Comparison of ENCODE assay signal across 8 cellular contexts in the genomic region with DNA sequence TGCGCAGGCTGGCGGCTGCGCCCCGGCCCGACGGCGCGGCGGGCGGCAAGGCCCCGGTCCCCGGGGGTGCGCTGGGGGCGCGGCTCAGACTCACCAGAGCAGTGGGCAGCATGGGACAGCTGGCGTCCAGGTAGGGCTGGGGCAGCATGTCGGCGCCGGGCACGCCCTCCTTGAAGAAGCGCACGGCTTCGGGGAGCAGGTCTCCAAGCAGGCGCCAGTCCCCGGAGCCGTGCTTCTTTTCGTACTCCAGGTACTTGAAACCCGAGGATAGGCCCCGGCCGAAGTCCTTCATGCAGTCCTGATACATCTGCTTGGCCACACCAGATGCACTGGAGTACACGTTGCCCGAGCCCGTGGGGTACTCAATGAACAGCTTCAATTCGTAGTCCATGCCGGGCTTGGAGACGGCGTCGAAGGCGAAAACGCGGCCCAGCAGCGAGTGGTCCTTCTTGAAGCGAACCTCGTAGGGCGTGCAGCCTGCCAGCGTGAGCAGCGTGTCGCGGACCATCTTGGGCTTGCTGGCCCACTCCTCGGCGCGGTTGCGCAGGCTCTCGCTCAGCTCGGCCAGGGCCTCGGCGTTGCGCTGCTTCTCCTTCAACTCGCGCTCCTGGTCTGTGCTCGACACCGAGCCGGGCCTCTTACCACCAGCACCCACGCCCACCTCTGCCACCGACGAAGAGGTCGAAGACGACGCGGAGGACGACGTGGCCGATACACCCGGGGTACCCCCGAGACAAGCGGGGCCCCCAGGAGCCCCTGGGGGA. TPM values are rescaled to one million over a fixed set of nuclear protein-coding genes. Genes with fewer than 3 reads are reported as not detected.
DNase-seq lines count a peak whose midpoint lies in the region; ATAC-seq and TF ChIP-seq lines count a peak whose summit lies in the region.

No MANE protein-coding gene starts in this region.

- H3K36me3 ChIP-seq in Peyer's patch = peaks cover 0 to 11% (median 0%) of the 10 kb centered on the region in 3 donors
- no peaks in the 10 kb centered on the region for H3K36me3 ChIP-seq in endocrine pancreas (ENCODE audit: control insufficient read depth, insufficient read depth, low read length)

- ATAC-seq in naive thymus-derived CD8-positive, alpha-beta T cell = no peak

- peak overlapping the region; percentile 64 to 93 (median 76) for H3K4me3 Mint-ChIP-seq in naive thymus-derived CD8-positive, alpha-beta T cell

- H3K9ac ChIP-seq in endocrine pancreas (ENCODE audit: control insufficient read depth, insufficient read depth, low read length) = peak overlapping the region; percentile 74

- H3K27ac Mint-ChIP-seq in naive thymus-derived CD8-positive, alpha-beta T cell = peak overlapping the region in 9 of 10 donors; percentile 48 to 83 (median 63)

- H3K4me1 ChIP-seq in Peyer's patch (peaks cover 3 to 72% (median 23%) of the 10 kb centered on the region in 4 donors), endocrine pancreas (ENCODE audit: control insufficient read depth, insufficient read depth, low read length) (peaks cover 14% of the 10 kb centered on the region)

- H3K4me3 ChIP-seq in Peyer's patch (peak overlapping the region; percentile 74 to 94 (median 87)), endocrine pancreas (ENCODE audit: control insufficient read depth, insufficient read depth, low read length) (no peak overlapping the region)

- DNase-seq in NCI-H2171 (lab: John Stamatoyannopoulos, UW) (peak; percentile 50), NCI-H2171 treated with DMSO at 0.1 percent for 48 hours (lab: John Stamatoyannopoulos, UW) (no peak), Peyer's patch (peak in 2 of 3 donors; percentile 63 to 69), GM13977 (ENCODE audit: low spot score) (no peak), GM19240 (ENCODE audit: insufficient read length, low spot score) (no peak), globus pallidus (ENCODE audit: low spot score) (no peak)
- DNase-seq in naive thymus-derived CD8-positive, alpha-beta T cell = no peak

- H3K9me3 Mint-ChIP-seq in naive thymus-derived CD8-positive, alpha-beta T cell = no peaks in the 10 kb centered on the region

- H3K27me3 ChIP-seq in Peyer's patch (no peaks in the 10 kb centered on the region), endocrine pancreas (ENCODE audit: control insufficient read depth, insufficient read depth, low read length) (no peaks in the 10 kb centered on the region)

- H3K27me3 Mint-ChIP-seq in naive thymus-derived CD8-positive, alpha-beta T cell = peaks cover 0 to 3% (median 0%) of the 10 kb centered on the region in 5 donors

- peaks cover 6 to 22% (median 8%) of the 10 kb centered on the region in 3 donors for H3K36me3 Mint-ChIP-seq in naive thymus-derived CD8-positive, alpha-beta T cell

- in situ Hi-C loops in GM13977 (cut with MboI; ENCODE audit: low pct_unique_long_range_greater_than_20kb, low sequenced_read_pairs, unreplicated experiment) = no loop called here

- TF ChIP-seq CTCF in Peyer's patch (IDR thresholded peaks at IDR 0.05) = no peak
- TF ChIP-seq CTCF in GM13977 (IDR thresholded peaks at IDR 0.05; ENCODE audit: extremely low read depth, insufficient read depth, missing control alignments) = no peak

- TF ChIP-seq POLR2A in Peyer's patch (IDR thresholded peaks at IDR 0.05) = no peak

- peak overlapping the region; percentile 99 to 100 (median 100) for H3K27ac ChIP-seq in Peyer's patch

- H3K9me3 ChIP-seq in Peyer's patch (no peaks in the 10 kb centered on the region), endocrine pancreas (ENCODE audit: control insufficient read depth, low read length) (no peaks in the 10 kb centered on the region)

- H3K4me1 Mint-ChIP-seq in naive thymus-derived CD8-positive, alpha-beta T cell = peaks cover 21 to 60% (median 56%) of the 10 kb centered on the region in 4 donors

- POLR2A ChIA-PET in naive thymus-derived CD8-positive, alpha-beta T cell (lab: Charles Lee) = interaction anchor here (1.1 to 12.3 kb wide), 11 partner anchors 17 to 122 kb away, joined by 3 to 309 read pairs (median 13); no protein-coding TSS in a partner anchor

RNA-seq across cellular contexts. Expression of a gene that starts 2.2 kb away (rescaled TPM):
- total RNA-seq in Peyer's patch = 10 to 100 TPM; 10.3 to 20.6 (median 16.4) TPM
- 10 to 100 TPM; 24.6 to 26.5 TPM for total RNA-seq in naive thymus-derived CD8-positive, alpha-beta T cell
- polyA plus RNA-seq in naive thymus-derived CD8-positive, alpha-beta T cell = 1 to 10 TPM; 1.9 to 3.3 (median 3.2) TPM

Comparison
In these comparisons a context has a peak if more than half of its experiments do, and no peak if none do; other contexts are left out.
1. DNase-seq: peak in NCI-H2171 (single experiment) and Peyer's patch (2 of 3); none in NCI-H2171 treated with DMSO at 0.1 percent for 48 hours (single experiment), naive thymus-derived CD8-positive, alpha-beta T cell (0 of 10), GM13977 (single experiment), GM19240 (single experiment) and globus pallidus (single experiment).